In the genomic region with DNA sequence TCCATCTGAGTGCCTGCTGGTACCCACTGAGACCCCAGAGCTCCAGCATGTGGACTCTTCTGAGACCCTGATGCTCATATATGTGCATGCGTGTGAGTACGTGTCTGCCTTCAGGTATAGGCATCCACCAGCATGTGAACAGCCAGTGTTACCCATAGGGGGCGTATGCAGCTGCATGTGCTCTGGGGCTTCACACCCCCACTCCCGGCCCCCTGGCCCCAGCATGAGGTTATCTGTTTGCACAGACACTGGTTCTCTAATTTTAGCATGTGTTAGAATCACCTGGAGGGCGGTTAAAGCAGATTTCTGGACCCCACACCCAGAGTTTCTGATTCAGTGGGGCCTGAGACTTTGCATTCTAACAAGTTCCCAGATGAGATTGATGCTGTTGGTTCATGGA, we compare ENCODE assay signal across 9 cellular contexts. TPM values are rescaled to one million over a fixed set of nuclear protein-coding genes. Genes with fewer than 3 reads are reported as not detected.
DNase-seq lines count a peak whose midpoint lies in the region; ATAC-seq and TF ChIP-seq lines count a peak whose summit lies in the region.
"Had no signal": no experiment of that assay in that cellular context is flagged by ENCODE, and none has a peak within 500 bp of the region (broad histone marks: within the 10 kb centered on the region; RNA-seq: fewer than 3 reads in every experiment).

No MANE protein-coding gene starts in this region.

- H3K4me1 ChIP-seq in subcutaneous abdominal adipose tissue (ENCODE audit: control insufficient read depth in 5 of 5, insufficient read depth in 5 of 5, low read length in 5 of 5), result peaks cover 6 to 33% (median 21%) of the 10 kb centered on the region in 5 donors

- no peak overlapping the region for H3K9ac ChIP-seq in subcutaneous abdominal adipose tissue (ENCODE audit: low read length in 5 of 5)

- H3K27ac Mint-ChIP-seq in HFFc6, result no peak overlapping the region
- no peak overlapping the region for H3K27ac Mint-ChIP-seq in activated CD4-positive, alpha-beta memory T cell treated with anti-CD3 and anti-CD28 coated beads, Interleukin-2, amount 10 ng/mL, durations not matched to agents 7 days and 5 days
- H3K27ac Mint-ChIP-seq in immature natural killer cell, result no peak overlapping the region

- peaks cover 19% of the 10 kb centered on the region for H3K27me3 Mint-ChIP-seq in HFFc6 (ENCODE audit: insufficient read depth)
- H3K27me3 Mint-ChIP-seq in activated CD4-positive, alpha-beta memory T cell treated with anti-CD3 and anti-CD28 coated beads, Interleukin-2, amount 10 ng/mL, durations not matched to agents 7 days and 5 days, result no peaks in the 10 kb centered on the region
- H3K27me3 Mint-ChIP-seq in immature natural killer cell (ENCODE audit: low read depth in 3 of 3), result peaks cover 0 to 3% (median 2%) of the 10 kb centered on the region in 3 donors

- H3K4me3 ChIP-seq in AG10803 (ENCODE audit: low read length), result no peak overlapping the region
- H3K4me3 ChIP-seq in subcutaneous abdominal adipose tissue (ENCODE audit: low read depth in 1 of 5, low read length in 5 of 5), result peak overlapping the region in 1 of 5 donors; percentile 47

- H3K9me3 ChIP-seq in subcutaneous abdominal adipose tissue (ENCODE audit: control insufficient read depth in 5 of 5, low read length in 5 of 5), result no peaks in the 10 kb centered on the region

- no peaks in the 10 kb centered on the region for H3K4me1 Mint-ChIP-seq in HFFc6 (ENCODE audit: low read depth)
- H3K4me1 Mint-ChIP-seq in activated CD4-positive, alpha-beta memory T cell treated with anti-CD3 and anti-CD28 coated beads, Interleukin-2, amount 10 ng/mL, durations not matched to agents 7 days and 5 days, result no peaks in the 10 kb centered on the region
- no peaks in the 10 kb centered on the region for H3K4me1 Mint-ChIP-seq in immature natural killer cell
- H3K4me1 Mint-ChIP-seq: central memory CD8-positive, alpha-beta T cell had no signal

- H3K4me3 Mint-ChIP-seq in HFFc6 (no peak overlapping the region), immature natural killer cell (no peak overlapping the region)
- no peak overlapping the region for H3K4me3 Mint-ChIP-seq in activated CD4-positive, alpha-beta memory T cell treated with anti-CD3 and anti-CD28 coated beads, Interleukin-2, amount 10 ng/mL, durations not matched to agents 7 days and 5 days
- H3K4me3 Mint-ChIP-seq: central memory CD8-positive, alpha-beta T cell had no signal

- no peaks in the 10 kb centered on the region for H3K36me3 ChIP-seq in subcutaneous abdominal adipose tissue (ENCODE audit: control insufficient read depth in 5 of 5, insufficient read depth in 5 of 5, low read length in 5 of 5)

- peak; percentile 22; the same call in 1 of the 2 replicates for TF ChIP-seq CTCF in AG10803 (conservative IDR thresholded peaks at IDR 0.05; ENCODE audit: low read length)
- TF ChIP-seq CTCF in HFFc6 (IDR thresholded peaks at IDR 0.05), result peak; percentile 71

- POLR2A ChIA-PET in activated CD4-positive, alpha-beta memory T cell treated with anti-CD3 and anti-CD28 coated beads, Interleukin-2, amount 10 ng/mL, durations not matched to agents 7 days and 5 days (lab: Charles Lee), result interaction anchor here (1.2 kb wide), 1 partner anchor 93 kb away, joined by 4 read pairs; the partner anchor contains the start of gene RNU5B-1

- peak overlapping the region; percentile 30 for H3K27ac ChIP-seq in subcutaneous abdominal adipose tissue (ENCODE audit: low read depth, low read length)

- ATAC-seq in HG03342 (IDR thresholded peaks at IDR 0.05; ENCODE audit: unreplicated experiment) (no peak), GM19452 (IDR thresholded peaks at IDR 0.05; ENCODE audit: unreplicated experiment) (no peak)

- DNase-seq in AG10803 (ENCODE audit: low read depth), result no peak
- no peak for DNase-seq in HFFc6
- DNase-seq in activated CD4-positive, alpha-beta memory T cell treated with anti-CD3 and anti-CD28 coated beads, Interleukin-2, amount 10 ng/mL, durations not matched to agents 7 days and 5 days, result peak; percentile 41
- DNase-seq in immature natural killer cell, result peak in 2 of 3 donors; percentile 17 to 22
- DNase-seq in NCI-H2171 (lab: John Stamatoyannopoulos, UW), result no peak

- H3K27me3 ChIP-seq in subcutaneous abdominal adipose tissue (ENCODE audit: control insufficient read depth in 5 of 5, insufficient read depth in 4 of 5, low read length in 5 of 5), result no peaks in the 10 kb centered on the region

- H3K9me3 Mint-ChIP-seq in HFFc6 (no peaks in the 10 kb centered on the region), immature natural killer cell (no peaks in the 10 kb centered on the region)
- H3K9me3 Mint-ChIP-seq in activated CD4-positive, alpha-beta memory T cell treated with anti-CD3 and anti-CD28 coated beads, Interleukin-2, amount 10 ng/mL, durations not matched to agents 7 days and 5 days, result no peaks in the 10 kb centered on the region
- H3K9me3 Mint-ChIP-seq: central memory CD8-positive, alpha-beta T cell had no signal

- H3K36me3 Mint-ChIP-seq in HFFc6 (ENCODE audit: low read depth) (no peaks in the 10 kb centered on the region), immature natural killer cell (no peaks in the 10 kb centered on the region)
- H3K36me3 Mint-ChIP-seq in activated CD4-positive, alpha-beta memory T cell treated with anti-CD3 and anti-CD28 coated beads, Interleukin-2, amount 10 ng/mL, durations not matched to agents 7 days and 5 days (ENCODE audit: low read depth), result no peaks in the 10 kb centered on the region

- CTCF ChIA-PET in activated CD4-positive, alpha-beta memory T cell treated with anti-CD3 and anti-CD28 coated beads, Interleukin-2, amount 10 ng/mL, durations not matched to agents 7 days and 5 days (lab: Charles Lee), result interaction anchor here (1.1 to 1.2 kb wide), 2 partner anchors 12 kb away, joined by 3 read pairs; no protein-coding TSS in a partner anchor

RNA-seq across cellular contexts. Expression of gene CILP, which starts 0.8 kb away (rescaled TPM):
- under 1 TPM in 1 of 6 experiments, not detected in 5; 0.05 TPM for total RNA-seq in HFFc6 (2021; fragmentation: NEBNext Ultra II Directional; extraction: Animal tissue kit (Norgen Biotek cat#: 25700))
- not detected for total RNA-seq in activated CD4-positive, alpha-beta memory T cell treated with anti-CD3 and anti-CD28 coated beads, Interleukin-2, amount 10 ng/mL, durations not matched to agents 7 days and 5 days
- polyA plus RNA-seq in immature natural killer cell, result under 1 TPM in 1 of 3 donors, not detected in 2; 0.06 TPM

RNA-seq across cellular contexts. Expression of gene CLPX, which starts 27.0 kb away (rescaled TPM):
- 10 to 100 TPM; 35.1 to 42.0 (median 39.4) TPM for total RNA-seq in HFFc6 (2021; fragmentation: NEBNext Ultra II Directional; extraction: Animal tissue kit (Norgen Biotek cat#: 25700))
- total RNA-seq in activated CD4-positive, alpha-beta memory T cell treated with anti-CD3 and anti-CD28 coated beads, Interleukin-2, amount 10 ng/mL, durations not matched to agents 7 days and 5 days, result 10 to 100 TPM; 48.5 to 57.8 TPM
- polyA plus RNA-seq in immature natural killer cell, result 10 to 100 TPM; 18.5 to 36.0 (median 23.4) TPM

Comparison
In these comparisons a context has a peak if more than half of its experiments do, and no peak if none do; other contexts are left out.
1. DNase-seq: peak in activated CD4-positive, alpha-beta memory T cell treated with anti-CD3 and anti-CD28 coated beads, Interleukin-2, amount 10 ng/mL, durations not matched to agents 7 days and 5 days (single experiment) and immature natural killer cell (2 of 3); none in AG10803 (single experiment), HFFc6 (single experiment) and NCI-H2171 (single experiment).